In genomic region chr1:29500041-29500440, GRCh38 we compare ENCODE assay signal across 22 cellular contexts.
"Had no signal": no experiment of that assay in that cellular context is flagged by ENCODE, and none has a peak within 500 bp of the region (broad histone marks: within the 10 kb centered on the region; RNA-seq: fewer than 3 reads in every experiment).

No MANE protein-coding gene starts in this region.

- DNase-seq: activated B cell treated with CpG ODN at 0.5 μM for 24 hours; activated CD4-positive, alpha-beta T cell treated with anti-CD3 and anti-CD28 coated beads for 36 hours; activated CD4-positive, alpha-beta T cell treated with anti-CD3 and anti-CD28 coated beads, Interleukin-2, amount 50 U/mL, for 4 hours; activated naive CD4-positive, alpha-beta T cell treated with Interleukin-2 at 50 U/mL for 16 hours; activated naive CD8-positive, alpha-beta T cell treated with anti-CD3 and anti-CD28 coated beads for 36 hours; activated T-cell treated with anti-CD3 and anti-CD28 coated beads, Interleukin-2, amount 50 U/mL, for 1 hour; effector CD4-positive, alpha-beta T cell; foreskin melanocyte; glutamatergic neuron; nephron progenitor cell; occipital lobe; posterior cingulate gyrus; stimulated activated CD4-positive, alpha-beta T cell treated with anti-CD3 and anti-CD28 coated beads, Interleukin-4, amount 100 ng/mL, for 1 hour; stimulated activated naive CD4-positive, alpha-beta T cell treated with Interleukin-2 at 50 U/mL for 16 hours; T-helper 9 cell had no signal

- H3K36me3 ChIP-seq: breast epithelium, SJSA1, spleen, thoracic aorta, upper lobe of left lung had no signal

- H3K4me3 ChIP-seq: breast epithelium, hepatocyte, SJSA1, spleen, thoracic aorta, upper lobe of left lung had no signal

- H3K9me3 Mint-ChIP-seq: activated B cell treated with CpG ODN at 0.5 μM for 24 hours had no signal

- H3K36me3 Mint-ChIP-seq: activated naive CD8-positive, alpha-beta T cell treated with anti-CD3 and anti-CD28 coated beads for 36 hours had no signal

- ATAC-seq: activated CD4-positive, alpha-beta T cell treated with anti-CD3 and anti-CD28 coated beads for 36 hours; activated T-helper 17 cell treated with anti-CD3 and anti-CD28 coated beads, Interleukin-2, amount 50 U/mL, for 72 hours had no signal

- H3K4me3 Mint-ChIP-seq: activated B cell treated with CpG ODN at 0.5 μM for 24 hours; activated CD4-positive, alpha-beta T cell treated with anti-CD3 and anti-CD28 coated beads for 36 hours; activated naive CD8-positive, alpha-beta T cell treated with anti-CD3 and anti-CD28 coated beads for 36 hours; activated T-helper 17 cell treated with anti-CD3 and anti-CD28 coated beads, Interleukin-2, amount 50 U/mL, for 72 hours; nephron progenitor cell had no signal

- H2AFZ ChIP-seq: hepatocyte had no signal

- H3K4me1 Mint-ChIP-seq: activated B cell treated with CpG ODN at 0.5 μM for 24 hours; activated CD4-positive, alpha-beta T cell treated with anti-CD3 and anti-CD28 coated beads for 36 hours; activated naive CD8-positive, alpha-beta T cell treated with anti-CD3 and anti-CD28 coated beads for 36 hours; activated T-helper 17 cell treated with anti-CD3 and anti-CD28 coated beads, Interleukin-2, amount 50 U/mL, for 72 hours had no signal

- H3K27ac Mint-ChIP-seq: activated B cell treated with CpG ODN at 0.5 μM for 24 hours; activated CD4-positive, alpha-beta T cell treated with anti-CD3 and anti-CD28 coated beads for 36 hours; activated naive CD8-positive, alpha-beta T cell treated with anti-CD3 and anti-CD28 coated beads for 36 hours; activated T-helper 17 cell treated with anti-CD3 and anti-CD28 coated beads, Interleukin-2, amount 50 U/mL, for 72 hours; nephron progenitor cell had no signal

- H3K27ac ChIP-seq: breast epithelium, hepatocyte, SJSA1, spleen, thoracic aorta, upper lobe of left lung had no signal

- H3K4me1 ChIP-seq: breast epithelium, SJSA1, spleen, upper lobe of left lung had no signal

- H3K9me3 ChIP-seq: SJSA1, thoracic aorta had no signal

- H3K4me2 ChIP-seq: hepatocyte had no signal

- H3K27me3 ChIP-seq: breast epithelium, hepatocyte, upper lobe of left lung had no signal
